In the genomic region with DNA sequence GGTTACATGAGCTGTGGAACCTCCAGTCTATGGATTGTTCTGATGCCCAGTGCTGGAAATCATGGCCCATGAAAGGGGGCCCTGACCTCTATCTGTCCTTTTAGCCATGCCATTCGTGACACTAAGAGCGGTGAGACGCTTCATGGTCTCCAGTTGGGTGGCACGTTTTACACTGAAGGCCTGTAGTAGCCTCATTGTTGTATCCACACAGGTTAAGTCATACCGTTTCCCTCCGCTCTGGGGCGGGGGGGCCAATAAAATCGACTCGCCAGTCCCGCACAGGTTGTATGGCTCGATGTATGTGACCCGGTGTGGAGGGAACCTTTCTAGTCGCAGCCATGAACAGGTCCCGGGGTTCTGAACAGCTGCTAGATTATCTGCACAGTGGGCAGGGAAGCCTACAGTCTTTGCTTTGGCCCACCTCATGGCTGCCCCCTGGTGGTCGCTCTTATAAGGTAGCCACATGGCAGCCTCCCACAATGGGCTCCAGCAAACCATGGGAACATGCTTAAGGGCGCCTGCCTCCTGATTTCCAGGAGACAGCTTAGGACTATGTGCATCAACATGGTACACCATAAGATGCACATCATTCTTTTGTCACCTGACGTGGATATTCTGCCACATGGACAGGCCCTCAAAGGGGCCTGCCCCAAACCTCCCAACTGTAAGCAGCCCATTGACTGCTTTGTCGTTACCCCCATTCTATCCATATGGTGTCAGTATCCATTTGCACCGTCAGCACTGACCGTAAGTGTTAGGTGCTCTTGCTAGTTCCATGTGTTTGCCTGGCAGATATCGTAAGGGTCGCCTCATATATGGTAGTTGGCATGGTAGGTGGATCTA, we compare ENCODE assay signal across 1 cellular context.
TF ChIP-seq lines count a peak whose summit lies in the region.

No MANE protein-coding gene starts in this region.

TF ChIP-seq in H1, 55 proteins besides CTCF, POLR2A, EP300 and RAD21 (continued from another document):
- TF ChIP-seq ATF2 (IDR thresholded peaks at IDR 0.05; ENCODE audit: low read length), result no peak
- TF ChIP-seq JUN (IDR thresholded peaks at IDR 0.05; ENCODE audit: low read depth, low read length), result no peak
- TF ChIP-seq SUZ12 (IDR thresholded peaks at IDR 0.05; ENCODE audit: low read length), result no peak
- TF ChIP-seq, protein P1, sequence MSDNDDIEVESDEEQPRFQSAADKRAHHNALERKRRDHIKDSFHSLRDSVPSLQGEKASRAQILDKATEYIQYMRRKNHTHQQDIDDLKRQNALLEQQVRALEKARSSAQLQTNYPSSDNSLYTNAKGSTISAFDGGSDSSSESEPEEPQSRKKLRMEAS (IDR thresholded peaks at IDR 0.05), result peak; percentile 88
